Comparison of ENCODE assay signal across 2 cellular contexts in genomic region chr13:44015133-44015532, GRCh38.
TF ChIP-seq lines count a peak whose summit lies in the region.

No MANE protein-coding gene starts in this region.

TF ChIP-seq in A549, 52 proteins besides CTCF, POLR2A, EP300 and RAD21:
- TF ChIP-seq GATA3 (IDR thresholded peaks at IDR 0.05; ENCODE audit: borderline replicate concordance) (no peak), CBX2 (IDR thresholded peaks at IDR 0.05; ENCODE audit: borderline replicate concordance, low read depth) (no peak), CHD4 (IDR thresholded peaks at IDR 0.05; ENCODE audit: borderline replicate concordance) (no peak), ZFP36 (IDR thresholded peaks at IDR 0.05; ENCODE audit: borderline replicate concordance, partially characterized antibody) (no peak), CEBPB (IDR thresholded peaks at IDR 0.05) (no peak), EHMT2 (IDR thresholded peaks at IDR 0.05; ENCODE audit: low read depth) (no peak), CBX8 (IDR thresholded peaks at IDR 0.05) (no peak), MAX (IDR thresholded peaks at IDR 0.05) (no peak), HES2 (IDR thresholded peaks at IDR 0.05) (no peak), JUNB (IDR thresholded peaks at IDR 0.05) (no peak), ESRRA (IDR thresholded peaks at IDR 0.05; ENCODE audit: borderline replicate concordance, low read length) (no peak), BHLHE40 (IDR thresholded peaks at IDR 0.05; ENCODE audit: low read depth, low read length) (no peak)
TF ChIP-seq in A549: peak in this region for 0.

TF ChIP-seq in IMR-90, 13 proteins besides CTCF, POLR2A, EP300 and RAD21 (continued from another document):
- no peak for TF ChIP-seq RFX5 (IDR thresholded peaks at IDR 0.05; ENCODE audit: low read depth, low read length)
- TF ChIP-seq CHD1 (IDR thresholded peaks at IDR 0.05; ENCODE audit: low read depth, low read length) = no peak
- TF ChIP-seq BHLHE40 (IDR thresholded peaks at IDR 0.05; ENCODE audit: low read depth, low read length) = no peak
- no peak for TF ChIP-seq MAZ (IDR thresholded peaks at IDR 0.05; ENCODE audit: borderline replicate concordance, low read depth, low read length)
- TF ChIP-seq MAFK (IDR thresholded peaks at IDR 0.05; ENCODE audit: low read depth, low read length) = no peak
- no peak for TF ChIP-seq SMC3 (IDR thresholded peaks at IDR 0.05; ENCODE audit: low read depth, low read length)
- TF ChIP-seq RCOR1 (IDR thresholded peaks at IDR 0.05; ENCODE audit: insufficient replicate concordance, low read length) = no peak
- TF ChIP-seq ELK1 (IDR thresholded peaks at IDR 0.05; ENCODE audit: borderline replicate concordance, low read depth, low read length) = no peak
- TF ChIP-seq NFE2L2 (IDR thresholded peaks at IDR 0.05; ENCODE audit: low read depth, low read length) = no peak
- no peak for TF ChIP-seq MXI1 (IDR thresholded peaks at IDR 0.05; ENCODE audit: borderline replicate concordance, low read depth, low read length)
- no peak for TF ChIP-seq CEBPB (IDR thresholded peaks at IDR 0.05; ENCODE audit: low read depth, low read length)
- no peak for TF ChIP-seq USF2 (IDR thresholded peaks at IDR 0.05; ENCODE audit: low read depth, low read length)
